ENCODE assay signal across 1 cellular context in the genomic region with DNA sequence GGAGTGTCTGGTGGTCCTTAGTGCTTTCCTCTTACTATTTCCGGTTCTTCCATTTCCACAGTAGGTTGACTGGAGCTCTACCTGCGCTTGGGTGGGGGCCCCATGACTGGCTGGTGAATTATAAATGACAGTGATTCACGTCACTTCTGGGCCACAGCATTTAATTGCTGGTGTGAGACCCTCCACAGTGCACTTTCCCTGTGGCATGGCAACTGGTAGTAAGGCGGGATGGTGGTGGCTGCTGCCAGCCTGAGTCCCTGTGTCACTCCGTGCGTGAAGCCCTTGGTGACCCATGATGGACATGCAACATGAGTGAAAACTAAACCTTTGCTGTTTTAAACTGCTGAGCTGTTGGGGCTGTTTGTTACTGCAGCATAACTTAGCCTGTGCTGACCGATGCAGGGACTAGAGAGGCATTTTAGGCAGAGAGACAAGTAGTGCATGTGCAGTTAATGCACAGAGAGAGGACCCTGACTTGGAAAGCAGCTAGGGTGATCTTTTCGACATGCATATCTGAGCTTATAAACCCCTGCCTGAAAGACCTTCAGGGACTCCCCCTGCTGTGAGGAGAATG.
A peak's percentile ranks its signal among the peaks of the same experiment; 100 is the strongest.
TF ChIP-seq lines count a peak whose summit lies in the region.

No MANE protein-coding gene starts in this region.

TF ChIP-seq in HepG2, 621 proteins besides CTCF, POLR2A, EP300 and RAD21:
- peak; percentile 86 for TF ChIP-seq RBAK (CRISPR knock-in tag; IDR thresholded peaks at IDR 0.05)
- TF ChIP-seq, protein P1, sequence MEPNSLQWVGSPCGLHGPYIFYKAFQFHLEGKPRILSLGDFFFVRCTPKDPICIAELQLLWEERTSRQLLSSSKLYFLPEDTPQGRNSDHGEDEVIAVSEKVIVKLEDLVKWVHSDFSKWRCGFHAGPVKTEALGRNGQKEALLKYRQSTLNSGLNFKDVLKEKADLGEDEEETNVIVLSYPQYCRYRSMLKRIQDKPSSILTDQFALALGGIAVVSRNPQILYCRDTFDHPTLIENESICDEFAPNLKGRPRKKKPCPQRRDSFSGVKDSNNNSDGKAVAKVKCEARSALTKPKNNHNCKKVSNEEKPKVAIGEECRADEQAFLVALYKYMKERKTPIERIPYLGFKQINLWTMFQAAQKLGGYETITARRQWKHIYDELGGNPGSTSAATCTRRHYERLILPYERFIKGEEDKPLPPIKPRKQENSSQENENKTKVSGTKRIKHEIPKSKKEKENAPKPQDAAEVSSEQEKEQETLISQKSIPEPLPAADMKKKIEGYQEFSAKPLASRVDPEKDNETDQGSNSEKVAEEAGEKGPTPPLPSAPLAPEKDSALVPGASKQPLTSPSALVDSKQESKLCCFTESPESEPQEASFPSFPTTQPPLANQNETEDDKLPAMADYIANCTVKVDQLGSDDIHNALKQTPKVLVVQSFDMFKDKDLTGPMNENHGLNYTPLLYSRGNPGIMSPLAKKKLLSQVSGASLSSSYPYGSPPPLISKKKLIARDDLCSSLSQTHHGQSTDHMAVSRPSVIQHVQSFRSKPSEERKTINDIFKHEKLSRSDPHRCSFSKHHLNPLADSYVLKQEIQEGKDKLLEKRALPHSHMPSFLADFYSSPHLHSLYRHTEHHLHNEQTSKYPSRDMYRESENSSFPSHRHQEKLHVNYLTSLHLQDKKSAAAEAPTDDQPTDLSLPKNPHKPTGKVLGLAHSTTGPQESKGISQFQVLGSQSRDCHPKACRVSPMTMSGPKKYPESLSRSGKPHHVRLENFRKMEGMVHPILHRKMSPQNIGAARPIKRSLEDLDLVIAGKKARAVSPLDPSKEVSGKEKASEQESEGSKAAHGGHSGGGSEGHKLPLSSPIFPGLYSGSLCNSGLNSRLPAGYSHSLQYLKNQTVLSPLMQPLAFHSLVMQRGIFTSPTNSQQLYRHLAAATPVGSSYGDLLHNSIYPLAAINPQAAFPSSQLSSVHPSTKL (CRISPR knock-in tag; IDR thresholded peaks at IDR 0.05) = no peak
- TF ChIP-seq ZNF12 (CRISPR knock-in tag; IDR thresholded peaks at IDR 0.05) = peak; percentile 99
